Comparison of ENCODE assay signal across 7 cellular contexts in genomic region chr5:181223041-181223728, GRCh38.
DNase-seq lines count a peak whose midpoint lies in the region; ATAC-seq, FAIRE-seq and TF ChIP-seq lines count a peak whose summit lies in the region.

TSS of gene TRIM41 (plus strand) at chr5:181223281. CDS start at chr5:181224000, 719 bp downstream.

- H3K27ac Mint-ChIP-seq in T-helper 2 cell treated with Interferon-gamma antibody and Interleukin-4, amounts not matched to agents 5 μg/mL and 100 μg/mL, for 36 hours = peak within 1 kb of the TSS; percentile 96

- FAIRE-seq in D721Med (lab: Jason Lieb, UNC) = no peak

- H3K36me3 Mint-ChIP-seq in T-helper 2 cell treated with Interferon-gamma antibody and Interleukin-4, amounts not matched to agents 5 μg/mL and 100 μg/mL, for 36 hours (ENCODE audit: low read depth) = peaks cover 11% of the 10 kb centered on the region

- H3K4me3 Mint-ChIP-seq in T-helper 2 cell treated with Interferon-gamma antibody and Interleukin-4, amounts not matched to agents 5 μg/mL and 100 μg/mL, for 36 hours = peak within 1 kb of the TSS; percentile 98

- no peaks in the 10 kb centered on the region for H3K9me3 Mint-ChIP-seq in T-helper 2 cell treated with Interferon-gamma antibody and Interleukin-4, amounts not matched to agents 5 μg/mL and 100 μg/mL, for 36 hours

- TF ChIP-seq CTCF in D721Med (IDR thresholded peaks at IDR 0.05; ENCODE audit: insufficient read depth, missing control alignments) = no peak

- DNase-seq in T-helper 2 cell treated with Interferon-gamma antibody and Interleukin-4, amounts not matched to agents 5 μg/mL and 100 μg/mL, for 36 hours (ENCODE audit: low spot score) = peak; percentile 98
- DNase-seq in central memory CD4-positive, alpha-beta T cell = peak; percentile 97
- peak; percentile 99 for DNase-seq in kidney tubule cell (ENCODE audit: low spot score)
- peak; percentile 98 for DNase-seq in stimulated activated CD4-positive, alpha-beta T cell treated with anti-CD3 and anti-CD28 coated beads, Interleukin-1b, Interleukin-23, amount 100 ng/mL, for 48 hours
- no peak for DNase-seq in D721Med (ENCODE audit: insufficient read length, low spot score)

- H3K27me3 Mint-ChIP-seq in T-helper 2 cell treated with Interferon-gamma antibody and Interleukin-4, amounts not matched to agents 5 μg/mL and 100 μg/mL, for 36 hours (ENCODE audit: low read depth) = peaks cover 6% of the 10 kb centered on the region

- peaks cover 48% of the 10 kb centered on the region for H3K4me1 Mint-ChIP-seq in T-helper 2 cell treated with Interferon-gamma antibody and Interleukin-4, amounts not matched to agents 5 μg/mL and 100 μg/mL, for 36 hours (ENCODE audit: low read depth)

- ATAC-seq in GM18873 (IDR thresholded peaks at IDR 0.05; ENCODE audit: low FRiP score, unreplicated experiment) = peak; percentile 48
- ATAC-seq in HG03108 (IDR thresholded peaks at IDR 0.05; ENCODE audit: unreplicated experiment) = peak; percentile 63
